ENCODE assay signal across 28 cellular contexts in the genomic region with DNA sequence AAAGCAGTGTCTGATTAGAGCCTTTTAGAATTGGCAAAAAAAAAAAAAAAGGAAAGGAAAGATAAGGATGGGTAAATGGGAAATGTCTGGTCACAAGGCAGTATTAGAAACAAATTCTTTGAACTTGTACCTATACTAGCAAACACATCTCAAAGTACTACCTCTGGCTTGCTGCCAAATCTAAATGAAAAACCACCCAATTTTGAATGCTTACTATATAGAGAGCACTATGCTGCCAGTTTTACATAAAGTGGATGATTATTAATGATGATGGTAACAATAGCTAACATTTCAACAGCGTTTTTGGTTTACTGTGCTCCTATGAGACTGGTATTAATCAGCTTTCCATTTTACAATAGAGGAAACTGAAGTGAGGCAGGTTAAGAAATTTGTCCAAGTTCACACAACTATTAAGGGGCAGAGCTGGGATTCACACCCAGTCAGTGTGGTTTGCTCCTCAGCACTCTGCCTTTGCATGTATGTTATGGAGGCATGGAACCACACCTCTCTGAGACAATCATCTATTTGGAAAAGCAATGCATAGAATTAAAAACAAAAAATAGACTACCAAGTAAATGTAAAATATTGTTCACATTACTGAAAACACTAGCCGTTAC. TPM values are rescaled to one million over a fixed set of nuclear protein-coding genes. Genes with fewer than 3 reads are reported as not detected.
DNase-seq lines count a peak whose midpoint lies in the region; ATAC-seq, FAIRE-seq and TF ChIP-seq lines count a peak whose summit lies in the region.
"Had no signal": no experiment of that assay in that cellular context is flagged by ENCODE, and none has a peak within 500 bp of the region (broad histone marks: within the 10 kb centered on the region; RNA-seq: fewer than 3 reads in every experiment).

No MANE protein-coding gene starts in this region.

- peaks cover 0 to under 1% of the 10 kb centered on the region in 2 donors for H3K9me3 Mint-ChIP-seq in activated T-cell treated with anti-CD3 and anti-CD28 coated beads, Interleukin-2, amount 50 U/mL, for 72 hours
- peaks cover 1% of the 10 kb centered on the region for H3K9me3 Mint-ChIP-seq in activated T-cell treated with anti-CD3 and anti-CD28 coated beads, Interleukin-2, amount 50 U/mL, for 4 hours
- H3K9me3 Mint-ChIP-seq in type B pancreatic cell = peaks cover 6% of the 10 kb centered on the region

- no peak for FAIRE-seq in K562 (lab: Jason Lieb, UNC)
- FAIRE-seq: endothelial cell of umbilical vein had no signal

- no peaks in the 10 kb centered on the region for H3K27me3 ChIP-seq in K562 (ENCODE audit: control insufficient read depth in 2 of 2, insufficient read depth in 2 of 2, low read length in 2 of 2)
- H3K27me3 ChIP-seq: ascending aorta; BLaER1 treated with 17β-estradiol and CSF1 and Interleukin-3, amounts not matched to agents 10 nM and 100 nM; spleen; tibial nerve had no signal

- no peak overlapping the region for H3K4me3 Mint-ChIP-seq in activated T-cell treated with anti-CD3 and anti-CD28 coated beads, Interleukin-2, amount 50 U/mL, for 72 hours
- no peak overlapping the region for H3K4me3 Mint-ChIP-seq in activated T-cell treated with anti-CD3 and anti-CD28 coated beads, Interleukin-2, amount 50 U/mL, for 4 hours
- no peak overlapping the region for H3K4me3 Mint-ChIP-seq in type B pancreatic cell
- H3K4me3 Mint-ChIP-seq: activated CD8-positive, alpha-beta T cell treated with anti-CD3 and anti-CD28 coated beads for 36 hours; activated naive CD4-positive, alpha-beta T cell treated with anti-CD3 and anti-CD28 coated beads, Interleukin-2, amount 10 ng/mL, durations not matched to agents 7 days and 5 days; stimulated activated naive CD8-positive, alpha-beta T cell treated with anti-CD3 and anti-CD28 coated beads, Interleukin-15, amount 100 ng/mL, for 72 hours had no signal

- TF ChIP-seq CTCF in K562 (IDR thresholded peaks at IDR 0.05 in 2 of 3, conservative IDR thresholded peaks at IDR 0.05 in 1 of 3; ENCODE audit: insufficient read depth in 2 of 3, low read depth in 1 of 3, low read length in 3 of 3) (no peak), type B pancreatic cell (conservative IDR thresholded peaks at IDR 0.05) (no peak)

- no peak overlapping the region for H3K27ac ChIP-seq in K562 (ENCODE audit: extremely low read depth, low read depth, low read length)
- H3K27ac ChIP-seq: ascending aorta; BLaER1 treated with 17β-estradiol and CSF1 and Interleukin-3, amounts not matched to agents 10 nM and 100 nM; spleen; tibial nerve had no signal

- peaks cover 8 to 34% of the 10 kb centered on the region in 2 experiments for H3K4me1 ChIP-seq in K562 (replicated peaks in 1 of 2; ENCODE audit: control insufficient read depth in 2 of 2, insufficient read depth in 2 of 2, low read length in 2 of 2)
- H3K4me1 ChIP-seq: ascending aorta had no signal

- H3K9me3 ChIP-seq in K562 (replicated peaks; ENCODE audit: control insufficient read depth, insufficient read depth, low read depth, low read length) = no peaks in the 10 kb centered on the region; the same call in 1 of the 2 replicates
- H3K9me3 ChIP-seq: ascending aorta, spleen, tibial nerve had no signal

- H3K79me2 ChIP-seq in K562 (ENCODE audit: control insufficient read depth, insufficient read depth, low read length) = peaks cover 99% of the 10 kb centered on the region

- peaks cover under 1 to 3% of the 10 kb centered on the region in 2 donors for H3K36me3 Mint-ChIP-seq in activated T-cell treated with anti-CD3 and anti-CD28 coated beads, Interleukin-2, amount 50 U/mL, for 72 hours (ENCODE audit: insufficient read depth in 2 of 2)
- H3K36me3 Mint-ChIP-seq in activated T-cell treated with anti-CD3 and anti-CD28 coated beads, Interleukin-2, amount 50 U/mL, for 4 hours (ENCODE audit: insufficient read depth) = peaks cover 5% of the 10 kb centered on the region
- H3K36me3 Mint-ChIP-seq in type B pancreatic cell = peaks cover 17% of the 10 kb centered on the region

- H3K36me3 ChIP-seq in K562 (ENCODE audit: control insufficient read depth, insufficient read depth, low read length) = peaks cover 4% of the 10 kb centered on the region; the same call in 2 of the 3 replicates
- H3K36me3 ChIP-seq: ascending aorta, spleen, tibial nerve had no signal

- no TSS peak for BruUV-seq in K562 (replicated peaks; lab: Mats Ljungman, UMichigan)

- H3K27me3 Mint-ChIP-seq in activated T-cell treated with anti-CD3 and anti-CD28 coated beads, Interleukin-2, amount 50 U/mL, for 72 hours (ENCODE audit: low read depth) = no peaks in the 10 kb centered on the region
- no peaks in the 10 kb centered on the region for H3K27me3 Mint-ChIP-seq in activated T-cell treated with anti-CD3 and anti-CD28 coated beads, Interleukin-2, amount 50 U/mL, for 4 hours (ENCODE audit: low read depth)
- H3K27me3 Mint-ChIP-seq in type B pancreatic cell = no peaks in the 10 kb centered on the region
- H3K27me3 Mint-ChIP-seq: activated CD8-positive, alpha-beta T cell treated with anti-CD3 and anti-CD28 coated beads for 36 hours; activated naive CD4-positive, alpha-beta T cell treated with anti-CD3 and anti-CD28 coated beads, Interleukin-2, amount 10 ng/mL, durations not matched to agents 7 days and 5 days; naive B cell; stimulated activated naive CD8-positive, alpha-beta T cell treated with anti-CD3 and anti-CD28 coated beads, Interleukin-15, amount 100 ng/mL, for 72 hours had no signal

- no peak for TF ChIP-seq EP300 in K562 (IDR thresholded peaks at IDR 0.05; ENCODE audit: low read length)

- no peak overlapping the region for H3K9ac ChIP-seq in K562 (ENCODE audit: insufficient read depth in 1 of 2, low read depth in 2 of 2, low read length in 2 of 2)
- H3K9ac ChIP-seq: BLaER1 treated with 17β-estradiol and CSF1 and Interleukin-3, amounts not matched to agents 10 nM and 100 nM had no signal

- in situ Hi-C loops in K562 (cut with MboI) = no loop called here

- CTCF ChIA-PET in K562 (lab: Yijun Ruan, JAX; ENCODE audit: low intra/inter-chr PET ratio) = no interaction called here

- no peak for TF ChIP-seq RAD21 in K562 (CRISPR knock-in tag; conservative IDR thresholded peaks at IDR 0.05 in 1 of 2, IDR thresholded peaks at IDR 0.05 in 1 of 2)

- H4K20me1 ChIP-seq in K562 (replicated peaks; ENCODE audit: control insufficient read depth, insufficient read depth, low read length) = no peaks in the 10 kb centered on the region

- H3K9me1 ChIP-seq in K562 (ENCODE audit: control insufficient read depth, insufficient read depth, low read length) = no peaks in the 10 kb centered on the region

- H3K4me2 ChIP-seq in K562 (ENCODE audit: insufficient read depth, low read length) = no peak overlapping the region

- no peak for TF ChIP-seq POLR2A in K562 (conservative IDR thresholded peaks at IDR 0.05)

- peak overlapping the region; percentile 63 for H3K27ac Mint-ChIP-seq in activated T-cell treated with anti-CD3 and anti-CD28 coated beads, Interleukin-2, amount 50 U/mL, for 72 hours
- H3K27ac Mint-ChIP-seq in type B pancreatic cell = no peak overlapping the region
- H3K27ac Mint-ChIP-seq: activated CD8-positive, alpha-beta T cell treated with anti-CD3 and anti-CD28 coated beads for 36 hours; activated naive CD4-positive, alpha-beta T cell treated with anti-CD3 and anti-CD28 coated beads, Interleukin-2, amount 10 ng/mL, durations not matched to agents 7 days and 5 days; stimulated activated naive CD8-positive, alpha-beta T cell treated with anti-CD3 and anti-CD28 coated beads, Interleukin-15, amount 100 ng/mL, for 72 hours had no signal

- peaks cover 69% of the 10 kb centered on the region for H3K4me1 Mint-ChIP-seq in activated T-cell treated with anti-CD3 and anti-CD28 coated beads, Interleukin-2, amount 50 U/mL, for 72 hours (ENCODE audit: low read depth)
- H3K4me1 Mint-ChIP-seq in activated T-cell treated with anti-CD3 and anti-CD28 coated beads, Interleukin-2, amount 50 U/mL, for 4 hours (ENCODE audit: low read depth) = peaks cover 80% of the 10 kb centered on the region
- peaks cover 28% of the 10 kb centered on the region for H3K4me1 Mint-ChIP-seq in type B pancreatic cell (ENCODE audit: unreplicated experiment)

- no peak overlapping the region for H2AFZ ChIP-seq in K562 (ENCODE audit: low read depth, low read length)

- no peak overlapping the region for H3K4me3 ChIP-seq in K562
- H3K4me3 ChIP-seq: ascending aorta; BLaER1 treated with 17β-estradiol and CSF1 and Interleukin-3, amounts not matched to agents 10 nM and 100 nM; spleen; tibial nerve had no signal

- POLR2A ChIA-PET in K562 (lab: Yijun Ruan, JAX) = interaction anchor here (1.0 kb wide), 1 partner anchor 28 kb away, joined by 3 read pairs; no protein-coding TSS in a partner anchor

- no peak for ATAC-seq in activated T-cell treated with anti-CD3 and anti-CD28 coated beads, Interleukin-2, amount 50 U/mL, for 72 hours (replicated peaks in 1 of 2)
- no peak for ATAC-seq in activated T-cell treated with anti-CD3 and anti-CD28 coated beads, Interleukin-2, amount 50 U/mL, for 4 hours
- ATAC-seq in K562 (no peak), HG03378 (IDR thresholded peaks at IDR 0.05; ENCODE audit: unreplicated experiment) (no peak), GM21529 (IDR thresholded peaks at IDR 0.05; ENCODE audit: unreplicated experiment) (no peak)
- ATAC-seq: activated CD8-positive, alpha-beta T cell treated with anti-CD3 and anti-CD28 coated beads for 36 hours; HCT116 had no signal

- DNase-seq in activated T-cell treated with anti-CD3 and anti-CD28 coated beads, Interleukin-2, amount 50 U/mL, for 72 hours = no peak
- no peak for DNase-seq in activated T-cell treated with anti-CD3 and anti-CD28 coated beads, Interleukin-2, amount 50 U/mL, for 4 hours
- DNase-seq in NCI-H1105 (lab: John Stamatoyannopoulos, UW) (peak; percentile 61), K562 (ENCODE audit: extremely low read depth in 1 of 4, low spot score in 3 of 4) (no peak), type B pancreatic cell (ENCODE audit: extremely low spot score, unreplicated experiment) (no peak)
- DNase-seq in stimulated activated CD4-positive, alpha-beta T cell treated with anti-CD3 and anti-CD28 coated beads, Interleukin-4, amount 100 ng/mL, for 24 hours = no peak
- DNase-seq: ACHN; activated CD4-positive, CD25-positive, alpha-beta regulatory T cell; activated CD8-positive, alpha-beta T cell treated with anti-CD3 and anti-CD28 coated beads for 36 hours; activated naive CD4-positive, alpha-beta T cell treated with anti-CD3 and anti-CD28 coated beads, Interleukin-2, amount 10 ng/mL, durations not matched to agents 7 days and 5 days; activated T-cell treated with anti-CD3 and anti-CD28 coated beads for 4 hours; caudate nucleus; head of caudate nucleus; mesendoderm; naive B cell; NCI-H1048; NCI-H2107; NCI-H524 treated with DMSO at 0.1 percent for 48 hours; retina; spleen; stimulated activated naive CD8-positive, alpha-beta T cell treated with anti-CD3 and anti-CD28 coated beads, Interleukin-15, amount 100 ng/mL, for 72 hours had no signal

- intact Hi-C loops in K562 (cut with micrococcal nuclease) = no loop called here

- WGBS in K562 (ENCODE audit: insufficient coverage, low coverage, missing lambda C conversion rate) = 45% methylated on average over 2 of the region's 2 CpGs

RNA-seq across cellular contexts. Expression of gene ATP2B1, which starts 34.2 kb away (rescaled TPM):
- 10 to 100 TPM; 19.4 to 25.5 TPM for total RNA-seq in activated T-cell treated with anti-CD3 and anti-CD28 coated beads, Interleukin-2, amount 50 U/mL, for 72 hours
- total RNA-seq in activated T-cell treated with anti-CD3 and anti-CD28 coated beads, Interleukin-2, amount 50 U/mL, for 4 hours = 10 to 100 TPM; 22.6 to 24.5 (median 23.5) TPM
- total RNA-seq in K562 (2011; cell fraction: chromatin; rRNA removed; ENCODE audit: low replicate concordance) = 36.0 and 177 TPM in 2 replicates
- total RNA-seq in K562 (2011; cell fraction: nucleolus; rRNA removed) = 21.2 and 30.4 TPM in 2 replicates
- total RNA-seq in K562 (2011; cell fraction: nucleoplasm; rRNA removed) = 57.1 and 97.8 TPM in 2 replicates
- 15.4 and 27.9 TPM in 2 replicates for total RNA-seq in K562 (2014; rRNA removed)
- total RNA-seq in K562 (2014; rRNA removed; fragmentation: Illumina TruSeq; extraction: Trizol) = 38.3 and 45.9 TPM in 2 replicates
- 35.0 and 39.0 TPM in 2 replicates for total RNA-seq in K562 (2015; rRNA removed; fragmentation: Illumina TruSeq; extraction: Trizol)
- total RNA-seq in K562 (2021) = 27.5 and 27.8 TPM in 2 replicates
- polyA plus RNA-seq in K562 (2011; rRNA removed) = 17.5 and 22.7 TPM in 2 replicates
- polyA plus RNA-seq in K562 (2011; cell fraction: cytosol; rRNA removed) = 3.3 and 7.2 TPM in 2 replicates
- 19.0 and 29.5 TPM in 2 replicates for polyA plus RNA-seq in K562 (2011; cell fraction: nucleus; rRNA removed)
- polyA plus RNA-seq in K562 (2012) = 12.7 and 20.0 TPM in 2 replicates
- polyA plus RNA-seq in K562 (2014; fragmentation: Illumina TruSeq; extraction: Trizol) = 26.1 and 28.5 TPM in 2 replicates
- polyA plus RNA-seq in K562 (2014; fragmentation: Nextera tagmentation; extraction: Ambion mirVana) = 1 to 10 TPM; 8.6 to 9.7 TPM
- 16.2 and 26.5 TPM in 2 replicates for polyA plus RNA-seq in K562 (2014; rRNA removed)
- 50.0 and 57.4 TPM in 2 replicates for polyA minus RNA-seq in K562 (2011; rRNA and poly(A)+ RNA removed)
- polyA minus RNA-seq in K562 (2011; cell fraction: cytosol; rRNA and poly(A)+ RNA removed) = 18.1 and 19.4 TPM in 2 replicates
- 27.1 and 50.1 TPM in 2 replicates for polyA minus RNA-seq in K562 (2011; cell fraction: nucleus; rRNA and poly(A)+ RNA removed)
- total RNA-seq in type B pancreatic cell (ENCODE audit: low replicate concordance) = 77.1 and 95.2 TPM in 2 replicates
